Comparison of ENCODE assay signal across 17 cellular contexts in genomic region chr3:73143401-73143800, GRCh38.
DNase-seq lines count a peak whose midpoint lies in the region; ATAC-seq and TF ChIP-seq lines count a peak whose summit lies in the region.
"Had no signal": no experiment of that assay in that cellular context is flagged by ENCODE, and none has a peak within 500 bp of the region (broad histone marks: within the 10 kb centered on the region; RNA-seq: fewer than 3 reads in every experiment).

No MANE protein-coding gene starts in this region.

- no peaks in the 10 kb centered on the region for H3K79me2 ChIP-seq in SK-N-SH (ENCODE audit: insufficient read depth)

- no peak for TF ChIP-seq RAD21 in SK-N-SH (IDR thresholded peaks at IDR 0.05; ENCODE audit: low read length)

- no peak overlapping the region for H3K4me2 ChIP-seq in SK-N-SH
- H3K4me2 ChIP-seq: GM23338 had no signal

- no peaks in the 10 kb centered on the region for H4K20me1 ChIP-seq in SK-N-SH (ENCODE audit: insufficient read depth)

- DNase-seq in SK-N-SH (no peak), SK-N-MC (ENCODE audit: low read depth, low spot score) (no peak), lower lobe of right lung (no peak), omental fat pad (ENCODE audit: low spot score) (no peak)
- DNase-seq: 8988T, GDM1, HCEC 1CT, Kasumi-1, NCI-H1694, NCI-H2171, NCI-H446 had no signal

- no peak overlapping the region for H2AFZ ChIP-seq in SK-N-SH (ENCODE audit: low read depth)

- H3K36me3 ChIP-seq in SK-N-SH (replicated peaks in 1 of 2; ENCODE audit: control insufficient read depth in 1 of 2, insufficient read depth in 2 of 2, low read length in 1 of 2): no peaks in the 10 kb centered on the region
- H3K36me3 ChIP-seq in SK-N-MC (ENCODE audit: insufficient read depth, low read length): no peaks in the 10 kb centered on the region
- no peaks in the 10 kb centered on the region for H3K36me3 ChIP-seq in lower lobe of right lung

- CTCF ChIA-PET in SK-N-SH (lab: Yijun Ruan, JAX): interaction anchor here (0.7 kb wide), 1 partner anchor 49 kb away, joined by 3 read pairs; no protein-coding TSS in a partner anchor

- H3K27ac ChIP-seq in SK-N-SH (ENCODE audit: low read depth in 2 of 2, low read length in 1 of 2): no peak overlapping the region
- H3K27ac ChIP-seq in SK-N-MC: no peak overlapping the region
- peak overlapping the region; percentile 18 for H3K27ac ChIP-seq in lower lobe of right lung
- H3K27ac ChIP-seq: C4-2B had no signal

- TF ChIP-seq CTCF in SK-N-SH (IDR thresholded peaks at IDR 0.05) (no peak), lower lobe of right lung (IDR thresholded peaks at IDR 0.05) (no peak), omental fat pad (IDR thresholded peaks at IDR 0.05) (no peak)

- 74% methylated on average over 4 of the region's 4 CpGs for WGBS in SK-N-SH (ENCODE audit: low lambda C conversion rate)

- H3K9ac ChIP-seq in SK-N-SH (no peak overlapping the region), SK-N-MC (ENCODE audit: insufficient read length) (no peak overlapping the region)

- ATAC-seq in SK-N-SH treated with all-trans-retinoic acid at 6 μM for 48 hours (0 out of 3 replicates have a peak, but pooled peaks have one; percentile 16), lower lobe of right lung (no peak), omental fat pad (ENCODE audit: low FRiP score) (peak; percentile 13), HG02852 (IDR thresholded peaks at IDR 0.05; ENCODE audit: unreplicated experiment) (no peak), HG03045 (IDR thresholded peaks at IDR 0.05; ENCODE audit: unreplicated experiment) (no peak), esophagus mucosa (no peak)
- ATAC-seq: GM23338 had no signal

- H3K27me3 ChIP-seq in SK-N-SH (ENCODE audit: insufficient read depth) (no peaks in the 10 kb centered on the region; the same call in 1 of the 2 replicates), lower lobe of right lung (ENCODE audit: low read depth) (no peaks in the 10 kb centered on the region)

- POLR2A ChIA-PET in SK-N-SH (lab: Yijun Ruan, JAX): no interaction called here

- intact Hi-C loops in lower lobe of right lung (cut with DNase I): no loop called here

- TF ChIP-seq EP300 in SK-N-SH (IDR thresholded peaks at IDR 0.05; ENCODE audit: borderline replicate concordance in 1 of 2, low read depth in 1 of 2, low read length in 1 of 2): no peak

- peaks cover 0 to 17% of the 10 kb centered on the region in 2 experiments; a peak in 2 of 4 replicates for H3K4me1 ChIP-seq in SK-N-SH (ENCODE audit: control insufficient read depth in 1 of 2, insufficient read depth in 2 of 2, low read depth in 1 of 2, low read length in 1 of 2)
- H3K4me1 ChIP-seq in lower lobe of right lung: peaks cover 6% of the 10 kb centered on the region

- no peak overlapping the region for H3K4me3 ChIP-seq in SK-N-SH (ENCODE audit: low read depth in 2 of 2, low read length in 1 of 2)
- H3K4me3 ChIP-seq in SK-N-MC: peak overlapping the region; percentile 22; the same call in 1 of the 2 replicates
- H3K4me3 ChIP-seq in lower lobe of right lung: no peak overlapping the region
- H3K4me3 ChIP-seq: GM23338 had no signal

- no peaks in the 10 kb centered on the region for H3K9me3 ChIP-seq in SK-N-SH
- no peaks in the 10 kb centered on the region for H3K9me3 ChIP-seq in SK-N-MC (ENCODE audit: low read depth, low read length)
- H3K9me3 ChIP-seq in lower lobe of right lung: no peaks in the 10 kb centered on the region

- no peaks in the 10 kb centered on the region for H3K9me2 ChIP-seq in SK-N-SH

- H3F3A ChIP-seq in SK-N-SH (replicated peaks; ENCODE audit: insufficient read depth): no peaks in the 10 kb centered on the region

TF ChIP-seq in SK-N-SH treated with all-trans-retinoic acid at 6 μM for 48 hours, 23 proteins besides CTCF, POLR2A, EP300 and RAD21 (continues in another document):
- TF ChIP-seq ZNF565 (CRISPR knock-in tag; conservative IDR thresholded peaks at IDR 0.05; ENCODE audit: low read depth): no peak
- TF ChIP-seq POU6F1 (CRISPR knock-in tag; IDR thresholded peaks at IDR 0.05; ENCODE audit: borderline replicate concordance, low read depth): no peak
- no peak for TF ChIP-seq OSR1 (CRISPR knock-in tag; IDR thresholded peaks at IDR 0.05)
- TF ChIP-seq BACH2 (CRISPR knock-in tag; IDR thresholded peaks at IDR 0.05; ENCODE audit: borderline replicate concordance): no peak
- no peak for TF ChIP-seq ARNTL (CRISPR knock-in tag; IDR thresholded peaks at IDR 0.05; ENCODE audit: borderline replicate concordance, low read depth)
- no peak for TF ChIP-seq ZFP30 (CRISPR knock-in tag; IDR thresholded peaks at IDR 0.05)

TF ChIP-seq in SK-N-SH, 30 proteins besides CTCF, POLR2A, EP300 and RAD21:
- TF ChIP-seq NFIC (IDR thresholded peaks at IDR 0.05; ENCODE audit: borderline replicate concordance) (no peak), YY1 (IDR thresholded peaks at IDR 0.05; ENCODE audit: low read depth) (no peak), FOXM1 (IDR thresholded peaks at IDR 0.05; ENCODE audit: low read depth) (no peak), IRF3 (IDR thresholded peaks at IDR 0.05; ENCODE audit: low read depth, low read length) (no peak), POLR2AphosphoS5 (IDR thresholded peaks at IDR 0.05; ENCODE audit: low read depth, low read length) (no peak), TAF1 (IDR thresholded peaks at IDR 0.05; ENCODE audit: borderline replicate concordance, low read depth, low read length) (no peak), NRF1 (IDR thresholded peaks at IDR 0.05; ENCODE audit: low read depth, low read length) (no peak), SMC3 (IDR thresholded peaks at IDR 0.05; ENCODE audit: low read depth, low read length) (no peak), SIN3A (IDR thresholded peaks at IDR 0.05; ENCODE audit: borderline replicate concordance, low read depth, low read length) (no peak), GABPA (IDR thresholded peaks at IDR 0.05; ENCODE audit: low read depth) (no peak), FOXJ3 (CRISPR knock-in tag; IDR thresholded peaks at IDR 0.05) (no peak), GATA2 (CRISPR knock-in tag; IDR thresholded peaks at IDR 0.05) (no peak), MAX (IDR thresholded peaks at IDR 0.05; ENCODE audit: low read depth) (no peak), TCF12 (IDR thresholded peaks at IDR 0.05) (no peak), JUND (IDR thresholded peaks at IDR 0.05) (no peak)

Comparison
In these comparisons a context has a peak if more than half of its experiments do, and no peak if none do; other contexts are left out.
1. ATAC-seq: peak in SK-N-SH treated with all-trans-retinoic acid at 6 μM for 48 hours (single experiment) and omental fat pad (single experiment); none in lower lobe of right lung (0 of 2), HG02852 (single experiment), HG03045 (single experiment) and esophagus mucosa (single experiment).